Comparison of ENCODE assay signal across 21 cellular contexts in genomic region chr13:47420568-47420967, GRCh38.
A peak's percentile ranks its signal among the peaks of the same experiment; 100 is the strongest.
DNase-seq lines count a peak whose midpoint lies in the region; ATAC-seq and TF ChIP-seq lines count a peak whose summit lies in the region.
"Had no signal": no experiment of that assay in that cellular context is flagged by ENCODE, and none has a peak within 500 bp of the region (broad histone marks: within the 10 kb centered on the region; RNA-seq: fewer than 3 reads in every experiment).

No MANE protein-coding gene starts in this region.

- H3K27ac ChIP-seq in adrenal gland: no peak overlapping the region
- H3K27ac ChIP-seq: gastrocnemius medialis had no signal

- TF ChIP-seq CTCF in AG10803 (conservative IDR thresholded peaks at IDR 0.05; ENCODE audit: low read length) (no peak), adrenal gland (IDR thresholded peaks at IDR 0.05) (no peak), GM20000 (IDR thresholded peaks at IDR 0.05; ENCODE audit: extremely low read depth, missing control alignments) (no peak)

- H3K4me3 ChIP-seq in AG10803 (ENCODE audit: low read length): no peak overlapping the region
- no peak overlapping the region for H3K4me3 ChIP-seq in adrenal gland
- H3K4me3 ChIP-seq: gastrocnemius medialis, HAP-1 had no signal

- H3K9me3 ChIP-seq in adrenal gland (replicated peaks in 1 of 3): no peaks in the 10 kb centered on the region
- H3K9me3 ChIP-seq: gastrocnemius medialis, HAP-1 had no signal

- intact Hi-C loops in adrenal gland (cut with DNase I): no loop called here

- WGBS in adrenal gland, 4 donors: 43 to 67% (median 49%) methylated on average over 1 of the region's 1 CpG

- DNase-seq in AG10803 (ENCODE audit: low read depth): peak; percentile 27
- DNase-seq in H4 (ENCODE audit: low spot score): peak; percentile 17
- DNase-seq in adrenal gland: peak in 6 of 7 donors; percentile 28 to 54 (median 46)
- DNase-seq in kidney glomerular epithelial cell (lab: John Stamatoyannopoulos, UW): peak; percentile 7
- DNase-seq in GM20000 (ENCODE audit: low spot score): no peak
- DNase-seq: ACHN; activated CD4-positive, alpha-beta T cell treated with anti-CD3 and anti-CD28 coated beads for 36 hours; activated CD8-positive, alpha-beta memory T cell treated with anti-CD3 and anti-CD28 coated beads, Interleukin-2, amount 50 U/mL, for 4 hours; activated gamma-delta T cell; DND-41; left colon; NCI-H1417; NCI-H2171 treated with DMSO at 0.1 percent for 48 hours; NCI-H748 treated with DMSO at 0.1 percent for 48 hours; OCI-M1 had no signal

- no peaks in the 10 kb centered on the region for H3K36me3 ChIP-seq in adrenal gland (replicated peaks in 1 of 2)
- H3K36me3 ChIP-seq: gastrocnemius medialis, HAP-1 had no signal

- H3K4me1 ChIP-seq in adrenal gland (replicated peaks in 1 of 2): peaks cover 0 to 6% of the 10 kb centered on the region in 2 donors
- H3K4me1 ChIP-seq: gastrocnemius medialis, HAP-1 had no signal

- no peak for ATAC-seq in GM21576 (IDR thresholded peaks at IDR 0.05; ENCODE audit: unreplicated experiment)
- no peak for ATAC-seq in GM19035 (IDR thresholded peaks at IDR 0.05; ENCODE audit: unreplicated experiment)
- ATAC-seq in HG02884 (IDR thresholded peaks at IDR 0.05; ENCODE audit: unreplicated experiment): no peak
- ATAC-seq: activated CD4-positive, alpha-beta T cell treated with anti-CD3 and anti-CD28 coated beads for 36 hours; left colon; sciatic nerve had no signal

- no peaks in the 10 kb centered on the region for H3K27me3 ChIP-seq in adrenal gland
- H3K27me3 ChIP-seq: gastrocnemius medialis had no signal

- TF ChIP-seq POLR2A in adrenal gland (IDR thresholded peaks at IDR 0.05): no peak
